Comparison of ENCODE assay signal across 8 cellular contexts in genomic region chr6:29887330-29887818, GRCh38. TPM values are rescaled to one million over a fixed set of nuclear protein-coding genes. Genes with fewer than 3 reads are reported as not detected.
DNase-seq lines count a peak whose midpoint lies in the region; ATAC-seq and TF ChIP-seq lines count a peak whose summit lies in the region.

No MANE protein-coding gene starts in this region.

- H3K4me3 Mint-ChIP-seq in activated naive CD8-positive, alpha-beta T cell = peak overlapping the region; percentile 84

- H3K27me3 Mint-ChIP-seq in activated naive CD8-positive, alpha-beta T cell = no peaks in the 10 kb centered on the region

- intact Hi-C loops in left cardiac atrium (cut with DNase I) = no loop called here

- H3K36me3 Mint-ChIP-seq in activated naive CD8-positive, alpha-beta T cell = peaks cover 13% of the 10 kb centered on the region

- TF ChIP-seq CTCF in retinal pigment epithelial cell (conservative IDR thresholded peaks at IDR 0.05; ENCODE audit: low read depth, low read length) = no peak

- H3K27me3 ChIP-seq in H7 (ENCODE audit: control insufficient read depth, insufficient read depth, low read length) = peaks cover 39% of the 10 kb centered on the region

- peak; percentile 2 for DNase-seq in ELF-1 (ENCODE audit: low read depth, low spot score)
- peak; percentile 63 for DNase-seq in H7
- DNase-seq in NCI-H2196 (lab: John Stamatoyannopoulos, UW; ENCODE audit: unreplicated experiment) = peak; percentile 31
- peak; percentile 59 for DNase-seq in left cardiac atrium
- DNase-seq in retinal pigment epithelial cell (ENCODE audit: low read depth) = no peak
- no peak for DNase-seq in NCI-H187 (lab: John Stamatoyannopoulos, UW)
- DNase-seq in midbrain (lab: John Stamatoyannopoulos, UW) = no peak

- H3K27ac Mint-ChIP-seq in activated naive CD8-positive, alpha-beta T cell = peak overlapping the region; percentile 29

- H3K4me1 Mint-ChIP-seq in activated naive CD8-positive, alpha-beta T cell (ENCODE audit: low read depth) = peaks cover 18% of the 10 kb centered on the region

- no peaks in the 10 kb centered on the region for H3K9me3 Mint-ChIP-seq in activated naive CD8-positive, alpha-beta T cell (ENCODE audit: low read depth)

- peak; percentile 67 to 74 for ATAC-seq in left cardiac atrium

- H3K36me3 ChIP-seq in H7 (replicated peaks; ENCODE audit: control insufficient read depth, insufficient read depth, low read length) = no peaks in the 10 kb centered on the region

- H3K4me3 ChIP-seq in H7 (ENCODE audit: insufficient read depth, low read depth, low read length) = peak overlapping the region; percentile 55
- H3K4me3 ChIP-seq in retinal pigment epithelial cell (ENCODE audit: low read length) = peak overlapping the region; percentile 48

RNA-seq across cellular contexts. Expression of gene HLA-A, which starts 55.0 kb away (rescaled TPM):
- 55.5 and 73.8 TPM in 2 replicates for total RNA-seq in H7 (2014; rRNA removed; shearing (Covaris generic))
- total RNA-seq in left cardiac atrium = 100 to 1,000 TPM; 290 to 337 TPM

RNA-seq across cellular contexts. Expression of gene HLA-G, which starts 59.7 kb away (rescaled TPM):
- 0.41 and 0.48 TPM in 2 replicates for total RNA-seq in H7 (2014; rRNA removed; shearing (Covaris generic))
- under 1 TPM in 1 of 2 donors, not detected in 1; 0.42 TPM for total RNA-seq in left cardiac atrium

Comparison
In these comparisons a context has a peak if more than half of its experiments do, and no peak if none do; other contexts are left out.
1. DNase-seq: peak in ELF-1 (single experiment), H7 (single experiment), NCI-H2196 (single experiment) and left cardiac atrium (single experiment); none in retinal pigment epithelial cell (single experiment), NCI-H187 (0 of 2) and midbrain (single experiment).